In genomic region chr9:82467478-82467877, GRCh38 we compare ENCODE assay signal across 24 cellular contexts.
DNase-seq lines count a peak whose midpoint lies in the region; ATAC-seq, FAIRE-seq and TF ChIP-seq lines count a peak whose summit lies in the region.
"Had no signal": no experiment of that assay in that cellular context is flagged by ENCODE, and none has a peak within 500 bp of the region (broad histone marks: within the 10 kb centered on the region; RNA-seq: fewer than 3 reads in every experiment).

No MANE protein-coding gene starts in this region.

- intact Hi-C loops in activated CD8-positive, alpha-beta T cell treated with anti-CD3 and anti-CD28 coated beads for 36 hours (cut with micrococcal nuclease): no loop called here

- H3K4me1 Mint-ChIP-seq in activated CD8-positive, alpha-beta T cell treated with anti-CD3 and anti-CD28 coated beads for 36 hours (ENCODE audit: low read depth): no peaks in the 10 kb centered on the region
- H3K4me1 Mint-ChIP-seq: T-helper 17 cell had no signal

- DNase-seq in MM.1S: no peak
- peak; percentile 90 for DNase-seq in NCI-H82 treated with DMSO at 0.1 percent for 48 hours (lab: John Stamatoyannopoulos, UW; ENCODE audit: unreplicated experiment)
- no peak for DNase-seq in keratinocyte (ENCODE audit: low read depth, low spot score)
- DNase-seq in DMS153 treated with DMSO at 0.1 percent for 48 hours (lab: John Stamatoyannopoulos, UW; ENCODE audit: unreplicated experiment): no peak
- DNase-seq in activated CD8-positive, alpha-beta T cell treated with anti-CD3 and anti-CD28 coated beads for 36 hours: no peak
- DNase-seq in stimulated activated naive CD4-positive, alpha-beta T cell (lab: John Stamatoyannopoulos, UW): no peak
- DNase-seq: COR-L47, DMS 273 treated with DMSO at 0.1 percent for 48 hours, DND-41, GOT3, MG63, NCI-H1048, NCI-H1417 treated with DMSO at 0.1 percent for 48 hours, NCI-H187, NCI-H2107, NCI-H774, Right ventricle myocardium superior, SW 1271, T-helper 17 cell had no signal

- CTCF ChIA-PET in activated CD8-positive, alpha-beta T cell treated with anti-CD3 and anti-CD28 coated beads for 36 hours (lab: Charles Lee): no interaction called here

- H3K4me2 ChIP-seq in MM.1S (ENCODE audit: low read depth, low read length): peak overlapping the region; percentile 62
- H3K4me2 ChIP-seq in keratinocyte (ENCODE audit: control insufficient read depth, extremely low read depth, insufficient read depth, low read depth, low read length): no peak overlapping the region

- no peak for FAIRE-seq in keratinocyte (lab: Jason Lieb, UNC)
- FAIRE-seq: GM12892, GM18507 had no signal

- H3K4me1 ChIP-seq in MM.1S (ENCODE audit: low read length): no peaks in the 10 kb centered on the region
- H3K4me1 ChIP-seq in keratinocyte (ENCODE audit: control insufficient read depth, extremely low read depth, insufficient read depth, low read length): no peaks in the 10 kb centered on the region
- H3K4me1 ChIP-seq: BE2C had no signal

- peak overlapping the region; percentile 21; the same call in 1 of the 2 replicates for H3K4me3 ChIP-seq in MM.1S (ENCODE audit: low read length)
- H3K4me3 ChIP-seq in keratinocyte (ENCODE audit: control insufficient read depth in 2 of 3, extremely low read depth in 1 of 3, insufficient read depth in 2 of 3, low read depth in 1 of 3, low read length in 3 of 3): no peak overlapping the region
- H3K4me3 ChIP-seq: MG63 had no signal

- no peaks in the 10 kb centered on the region for H3K9me3 ChIP-seq in MM.1S (replicated peaks; ENCODE audit: insufficient read depth, low read length)
- no peaks in the 10 kb centered on the region for H3K9me3 ChIP-seq in keratinocyte (ENCODE audit: control insufficient read depth, low read depth, low read length)
- H3K9me3 ChIP-seq: BE2C, MG63 had no signal

- H3K27me3 Mint-ChIP-seq in activated CD8-positive, alpha-beta T cell treated with anti-CD3 and anti-CD28 coated beads for 36 hours: peaks cover 1% of the 10 kb centered on the region
- H3K27me3 Mint-ChIP-seq: T-helper 17 cell had no signal

- TF ChIP-seq CTCF in MM.1S (IDR thresholded peaks at IDR 0.05; ENCODE audit: low read length) (no peak), keratinocyte (optimal IDR thresholded peaks at IDR 0.05 in 1 of 3, IDR thresholded peaks at IDR 0.05 in 1 of 3, conservative IDR thresholded peaks at IDR 0.05 in 1 of 3; ENCODE audit: extremely low read depth in 1 of 3, insufficient read depth in 2 of 3, low read length in 3 of 3) (no peak)
- no peak for TF ChIP-seq CTCF in activated CD8-positive, alpha-beta T cell treated with anti-CD3 and anti-CD28 coated beads for 36 hours (IDR thresholded peaks at IDR 0.05)

- H3K9me2 ChIP-seq in MM.1S (replicated peaks; ENCODE audit: insufficient read depth, low read length): no peaks in the 10 kb centered on the region

- POLR2A ChIA-PET in activated CD8-positive, alpha-beta T cell treated with anti-CD3 and anti-CD28 coated beads for 36 hours (lab: Charles Lee): interaction anchor here (0.7 kb wide), 1 partner anchor 113 kb away, joined by 3 read pairs; no protein-coding TSS in a partner anchor

- H3K9me1 ChIP-seq in keratinocyte (ENCODE audit: control insufficient read depth, extremely low read depth, insufficient read depth, low read length): no peaks in the 10 kb centered on the region

- no peak overlapping the region for H3K27ac Mint-ChIP-seq in activated CD8-positive, alpha-beta T cell treated with anti-CD3 and anti-CD28 coated beads for 36 hours
- H3K27ac Mint-ChIP-seq: T-helper 17 cell had no signal

- H2AFZ ChIP-seq in MM.1S (ENCODE audit: low read length) (peak overlapping the region; percentile 69), keratinocyte (ENCODE audit: control insufficient read depth, low read length) (peak overlapping the region; percentile 10)

- H3K27me3 ChIP-seq in MM.1S (replicated peaks; ENCODE audit: insufficient read depth, low read length): no peaks in the 10 kb centered on the region
- H3K27me3 ChIP-seq in keratinocyte (ENCODE audit: control insufficient read depth, extremely low read depth, insufficient read depth, low read length): no peaks in the 10 kb centered on the region
- H3K27me3 ChIP-seq: BE2C, MG63 had no signal

- no peaks in the 10 kb centered on the region for H3K79me2 ChIP-seq in MM.1S (ENCODE audit: low read length)
- no peaks in the 10 kb centered on the region for H3K79me2 ChIP-seq in keratinocyte (ENCODE audit: control insufficient read depth, insufficient read depth, low read length)

- dilution Hi-C loops in keratinocyte (cut with MboI; ENCODE audit: extremely low pct_ligation_motif_present, low sequenced_read_pairs): no loop called here

- H4K20me1 ChIP-seq in MM.1S (ENCODE audit: insufficient read depth, low read length) (no peaks in the 10 kb centered on the region), keratinocyte (ENCODE audit: control insufficient read depth, extremely low read depth, insufficient read depth, low read length) (no peaks in the 10 kb centered on the region)

- H3K4me3 Mint-ChIP-seq in activated CD8-positive, alpha-beta T cell treated with anti-CD3 and anti-CD28 coated beads for 36 hours: no peak overlapping the region
- H3K4me3 Mint-ChIP-seq: T-helper 17 cell had no signal

- peak overlapping the region; percentile 12; the same call in 1 of the 2 replicates for H3K27ac ChIP-seq in MM.1S (ENCODE audit: low read length)
- H3K27ac ChIP-seq in keratinocyte (ENCODE audit: control insufficient read depth, insufficient read depth, low read length): no peak overlapping the region

- H3K36me3 ChIP-seq in MM.1S (replicated peaks; ENCODE audit: insufficient read depth, low read length) (no peaks in the 10 kb centered on the region), keratinocyte (ENCODE audit: control insufficient read depth in 2 of 2, extremely low read depth in 1 of 2, insufficient read depth in 2 of 2, low read length in 2 of 2) (no peaks in the 10 kb centered on the region)
- H3K36me3 ChIP-seq: BE2C, MG63 had no signal

- H3K9ac ChIP-seq in MM.1S (ENCODE audit: low read length): no peak overlapping the region
- no peak overlapping the region for H3K9ac ChIP-seq in keratinocyte (ENCODE audit: control insufficient read depth, extremely low read depth, insufficient read depth, low read length)

- no peak for ATAC-seq in HG03039 (IDR thresholded peaks at IDR 0.05; ENCODE audit: unreplicated experiment)
- ATAC-seq in activated CD8-positive, alpha-beta T cell treated with anti-CD3 and anti-CD28 coated beads for 36 hours: no peak
- ATAC-seq: HCT116, T-helper 17 cell had no signal

- H3K36me3 Mint-ChIP-seq in activated CD8-positive, alpha-beta T cell treated with anti-CD3 and anti-CD28 coated beads for 36 hours (ENCODE audit: low read depth): no peaks in the 10 kb centered on the region

- no peaks in the 10 kb centered on the region for H3K9me3 Mint-ChIP-seq in activated CD8-positive, alpha-beta T cell treated with anti-CD3 and anti-CD28 coated beads for 36 hours

- H3F3A ChIP-seq in MM.1S (ENCODE audit: insufficient read depth, low read length): peaks cover 8% of the 10 kb centered on the region; the same call in 1 of the 2 replicates
